16 cellular contexts compared by ENCODE assay signal in genomic region chr10:83165164-83165563, GRCh38.
"Had no signal": no experiment of that assay in that cellular context is flagged by ENCODE, and none has a peak within 500 bp of the region (broad histone marks: within the 10 kb centered on the region; RNA-seq: fewer than 3 reads in every experiment).

No MANE protein-coding gene starts in this region.

- DNase-seq: activated CD4-positive, alpha-beta T cell treated with anti-CD3 and anti-CD28 coated beads for 4 hours; activated CD8-positive, alpha-beta memory T cell treated with anti-CD3 and anti-CD28 coated beads, Interleukin-2, amount 50 U/mL, for 48 hours; activated CD8-positive, alpha-beta T cell treated with anti-CD3 and anti-CD28 coated beads for 36 hours; activated naive CD8-positive, alpha-beta T cell treated with anti-CD3 and anti-CD28 coated beads, Interleukin-2, amount 10 ng/mL, durations not matched to agents 7 days and 5 days; aorta; dorsolateral prefrontal cortex; esophagus squamous epithelium; heart right ventricle; left ventricle myocardium superior; stimulated activated naive B cell treated with anti-CD40 and anti-IgM and Interleukin-4, amounts not matched to agents 10 μg/mL and 1 μg/mL and 100 μg/mL, for 72 hours; T-helper 1 cell; WERI-Rb-1 had no signal

- H3K4me3 ChIP-seq: dorsolateral prefrontal cortex, esophagus squamous epithelium, heart right ventricle, neural progenitor cell, skin epidermis, tibial nerve had no signal

- H3K4me2 ChIP-seq: neural progenitor cell had no signal

- H2AFZ ChIP-seq: neural progenitor cell, parathyroid adenoma had no signal

- ATAC-seq: activated CD8-positive, alpha-beta T cell treated with anti-CD3 and anti-CD28 coated beads for 36 hours; heart right ventricle; left ventricle myocardium superior; stimulated activated naive B cell treated with anti-CD40 and anti-IgM and Interleukin-4, amounts not matched to agents 10 μg/mL and 1 μg/mL and 100 μg/mL, for 72 hours had no signal

- H3K36me3 ChIP-seq: esophagus squamous epithelium, heart right ventricle, neural progenitor cell, tibial nerve, WERI-Rb-1 had no signal

- H3K9me3 ChIP-seq: esophagus squamous epithelium, tibial nerve had no signal

- H3K27ac ChIP-seq: dorsolateral prefrontal cortex, esophagus squamous epithelium, heart right ventricle, neural progenitor cell, parathyroid adenoma, skin epidermis, tibial nerve, WERI-Rb-1 had no signal

- H3K4me1 ChIP-seq: heart right ventricle, parathyroid adenoma, tibial nerve had no signal

- H3K9ac ChIP-seq: neural progenitor cell, parathyroid adenoma had no signal

- H3K79me2 ChIP-seq: parathyroid adenoma had no signal

- H3K27me3 ChIP-seq: esophagus squamous epithelium, heart right ventricle, neural progenitor cell, tibial nerve had no signal
